8 cellular contexts compared by ENCODE assay signal in genomic region chr10:73865459-73866442, GRCh38. TPM values are rescaled to one million over a fixed set of nuclear protein-coding genes. Genes with fewer than 3 reads are reported as not detected.
A peak's percentile ranks its signal among the peaks of the same experiment; 100 is the strongest.
DNase-seq lines count a peak whose midpoint lies in the region; ATAC-seq and TF ChIP-seq lines count a peak whose summit lies in the region.

No MANE protein-coding gene starts in this region.

- H3K9me3 ChIP-seq in right atrium auricular region (no peaks in the 10 kb centered on the region), thoracic aorta (no peaks in the 10 kb centered on the region)

- no peaks in the 10 kb centered on the region for H3K27me3 ChIP-seq in right atrium auricular region
- H3K27me3 ChIP-seq in thoracic aorta (replicated peaks; ENCODE audit: insufficient read depth), result no peaks in the 10 kb centered on the region
- H3K27me3 ChIP-seq in brain microvascular endothelial cell (replicated peaks), result no peaks in the 10 kb centered on the region

- TF ChIP-seq CTCF in right atrium auricular region (IDR thresholded peaks at IDR 0.05) (no peak), thoracic aorta (IDR thresholded peaks at IDR 0.05) (no peak), brain microvascular endothelial cell (IDR thresholded peaks at IDR 0.05; ENCODE audit: low read depth, low read length, missing control alignments) (no peak)

- peak overlapping the region; percentile 24 to 50 for H3K27ac ChIP-seq in right atrium auricular region
- peak overlapping the region; percentile 83 to 90 for H3K27ac ChIP-seq in thoracic aorta
- no peak overlapping the region for H3K27ac ChIP-seq in brain microvascular endothelial cell

- H3K36me3 ChIP-seq in right atrium auricular region, result peaks cover 2% of the 10 kb centered on the region
- peaks cover 15% of the 10 kb centered on the region for H3K36me3 ChIP-seq in thoracic aorta
- H3K36me3 ChIP-seq in brain microvascular endothelial cell (replicated peaks), result peaks cover 15% of the 10 kb centered on the region

- ATAC-seq in GM21423 (IDR thresholded peaks at IDR 0.05; ENCODE audit: unreplicated experiment) (peak; percentile 79), thoracic aorta (ENCODE audit: insufficient number of reproducible peaks, low FRiP score, low read depth) (no peak)

- H3K4me3 ChIP-seq in right atrium auricular region (no peak overlapping the region), thoracic aorta (peak overlapping the region; percentile 1), brain microvascular endothelial cell (ENCODE audit: low read depth, low read length) (no peak overlapping the region)

- DNase-seq in Kasumi-1 (lab: John Stamatoyannopoulos, UW) (peak; percentile 99 to 100), right atrium auricular region (ENCODE audit: low spot score) (no peak), thoracic aorta (ENCODE audit: low spot score) (no peak), NCI-H1105 (lab: John Stamatoyannopoulos, UW) (no peak), brain microvascular endothelial cell (no peak), NCI-H2029 treated with DMSO at 0.1 percent for 48 hours (lab: John Stamatoyannopoulos, UW) (no peak)
- DNase-seq in activated CD8-positive, alpha-beta memory T cell treated with anti-CD3 and anti-CD28 coated beads, Interleukin-2, amount 50 U/mL, for 48 hours, result peak; percentile 68

- in situ Hi-C loops in brain microvascular endothelial cell (cut with HindIII; ENCODE audit: low pct_ligation_motif_present, low sequenced_read_pairs), result no loop called here

- H3K4me1 ChIP-seq in right atrium auricular region (peaks cover 0 to 45% of the 10 kb centered on the region in 2 donors), thoracic aorta (ENCODE audit: control insufficient read depth in 1 of 2, low read depth in 2 of 2) (peaks cover 51 to 99% of the 10 kb centered on the region in 2 donors)

RNA-seq across cellular contexts. Expression of gene CAMK2G, which starts 8.6 kb away (rescaled TPM):
- total RNA-seq in right atrium auricular region (10 to 100 TPM; 12.1 to 17.4 TPM), thoracic aorta (100 to 1,000 TPM in 1 of 2 donors, 10 to 100 TPM in 1; 78.8 to 149 TPM)

RNA-seq across cellular contexts. Expression of gene PLAU, which starts 45.2 kb away (rescaled TPM):
- total RNA-seq in right atrium auricular region, result 1 to 10 TPM; 3.9 to 4.6 TPM
- total RNA-seq in thoracic aorta, result 100 to 1,000 TPM in 1 of 2 donors, 1 to 10 TPM in 1; 8.1 to 100 TPM

RNA-seq across cellular contexts. Expression of gene NDST2, which starts 54.4 kb away (rescaled TPM):
- total RNA-seq in right atrium auricular region (10 to 100 TPM; 13.1 to 18.4 TPM), thoracic aorta (10 to 100 TPM; 55.0 to 78.2 TPM)

Comparison
In these comparisons a context has a peak if more than half of its experiments do, and no peak if none do; other contexts are left out.
1. DNase-seq: peak in Kasumi-1 (2 of 2) and activated CD8-positive, alpha-beta memory T cell treated with anti-CD3 and anti-CD28 coated beads, Interleukin-2, amount 50 U/mL, for 48 hours (single experiment); none in right atrium auricular region (single experiment), thoracic aorta (single experiment), NCI-H1105 (single experiment), brain microvascular endothelial cell (single experiment) and NCI-H2029 treated with DMSO at 0.1 percent for 48 hours (single experiment).
2. RNA of gene CAMK2G, which starts 8.6 kb away (total RNA-seq): 78.8 to 149 TPM in thoracic aorta; 12.1 to 17.4 TPM in right atrium auricular region; every median in the first group is over 4 times any median in the second.